Comparison of ENCODE assay signal across 12 cellular contexts in the genomic region with DNA sequence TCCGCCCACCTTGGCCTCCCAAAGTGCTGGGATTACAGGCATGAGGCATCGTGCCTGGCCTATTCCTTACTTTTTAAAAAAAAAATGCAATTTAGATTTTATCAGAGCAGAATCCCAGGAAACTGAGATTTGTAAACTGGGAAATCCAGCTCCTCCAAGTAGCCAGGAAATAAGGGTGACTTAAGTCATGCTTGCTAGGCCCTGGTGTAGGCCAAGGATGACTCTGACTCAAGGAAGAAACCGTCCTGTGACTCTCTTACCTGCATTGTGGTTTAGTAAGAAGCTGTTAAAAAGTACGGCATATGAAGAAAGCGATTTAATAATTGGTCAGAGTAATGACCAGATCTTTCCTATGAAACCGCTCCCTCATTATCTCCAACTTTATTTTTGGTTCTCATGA.
"Had no signal": no experiment of that assay in that cellular context is flagged by ENCODE, and none has a peak within 500 bp of the region (broad histone marks: within the 10 kb centered on the region; RNA-seq: fewer than 3 reads in every experiment).

No MANE protein-coding gene starts in this region.

- H3K4me3 ChIP-seq: right lobe of liver, skin epidermis, tibial artery had no signal

- H3K27ac ChIP-seq: parathyroid adenoma, right lobe of liver, skin epidermis, tibial artery had no signal

- H3K79me2 ChIP-seq: parathyroid adenoma had no signal

- ATAC-seq: activated naive CD4-positive, alpha-beta T cell treated with anti-CD3 and anti-CD28 coated beads, Interleukin-2, amount 50 U/mL, for 72 hours; esophagus mucosa; right lobe of liver had no signal

- DNase-seq: activated T-cell treated with anti-CD3 and anti-CD28 coated beads, Interleukin-2, amount 50 U/mL, for 1 hour; aorta; effector CD8-positive, alpha-beta T cell; foreskin melanocyte; right lobe of liver; stimulated activated CD4-positive, alpha-beta T cell treated with anti-CD3 and anti-CD28 coated beads, Interleukin-1b, Interleukin-23, amount 100 ng/mL, for 48 hours; tibial artery had no signal

- H2AFZ ChIP-seq: parathyroid adenoma had no signal

- H3K27me3 ChIP-seq: right lobe of liver, tibial artery had no signal

- H3K9ac ChIP-seq: parathyroid adenoma had no signal

- H3K36me3 ChIP-seq: right lobe of liver, WERI-Rb-1 had no signal

- H3K4me1 ChIP-seq: parathyroid adenoma, right lobe of liver had no signal

- H3K9me3 ChIP-seq: right lobe of liver, tibial artery had no signal
